Comparison of ENCODE assay signal across 1 cellular context in the genomic region with DNA sequence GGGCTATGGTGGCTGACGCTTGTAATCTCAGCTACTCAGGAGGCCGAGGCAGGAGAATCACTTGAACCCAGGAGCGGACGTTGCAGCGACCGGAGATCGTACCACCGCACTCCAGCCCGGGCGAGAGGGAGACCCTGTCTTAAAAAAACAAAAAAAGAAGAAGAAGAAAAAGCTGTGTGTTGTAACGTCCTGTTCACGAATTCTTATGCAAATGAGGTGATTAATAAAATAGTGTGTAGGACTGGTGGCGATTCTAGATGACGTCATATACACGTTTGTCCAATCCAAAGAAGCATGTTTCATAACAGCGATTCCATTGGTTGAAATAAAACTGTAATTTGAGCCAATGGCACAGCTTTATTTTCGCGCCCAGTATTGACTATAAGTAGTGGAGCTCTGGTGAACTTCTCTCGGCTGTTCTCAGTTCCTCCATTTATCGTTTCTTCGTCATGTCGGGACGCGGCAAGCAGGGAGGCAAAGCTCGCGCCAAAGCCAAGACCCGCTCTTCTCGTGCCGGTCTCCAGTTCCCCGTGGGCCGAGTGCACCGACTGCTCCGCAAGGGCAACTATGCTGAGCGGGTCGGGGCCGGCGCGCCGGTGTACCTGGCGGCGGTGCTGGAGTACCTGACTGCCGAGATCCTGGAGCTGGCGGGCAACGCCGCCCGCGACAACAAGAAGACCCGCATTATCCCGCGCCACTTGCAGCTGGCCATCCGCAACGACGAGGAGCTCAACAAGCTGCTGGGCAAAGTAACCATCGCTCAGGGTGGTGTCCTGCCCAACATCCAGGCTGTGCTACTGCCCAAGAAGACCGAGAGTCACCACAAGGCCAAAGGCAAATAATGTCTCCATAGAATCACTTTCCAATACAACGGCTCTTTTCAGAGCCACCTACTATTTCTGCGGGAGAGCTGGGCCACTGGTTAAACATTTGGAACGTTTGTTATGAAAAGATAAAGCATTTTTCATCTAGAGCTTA.
A peak's percentile ranks its signal among the peaks of the same experiment; 100 is the strongest.
TF ChIP-seq lines count a peak whose summit lies in the region.

No MANE protein-coding gene starts in this region.

TF ChIP-seq in endothelial cell of umbilical vein, 7 proteins besides CTCF, POLR2A, EP300 and RAD21 (continued from another document):
- TF ChIP-seq JUN (IDR thresholded peaks at IDR 0.05; ENCODE audit: borderline replicate concordance, insufficient read depth, insufficient read length, low read depth) (peak; percentile 100), MYC (IDR thresholded peaks at IDR 0.05; ENCODE audit: low read depth, low read length) (no peak), POLR2AphosphoS5 (IDR thresholded peaks at IDR 0.05; ENCODE audit: insufficient read depth, low read depth, low read length) (peak; percentile 68), GATA2 (IDR thresholded peaks at IDR 0.05; ENCODE audit: insufficient read depth, insufficient read length, low read depth, low read length) (no peak)
- TF ChIP-seq, protein P1, sequence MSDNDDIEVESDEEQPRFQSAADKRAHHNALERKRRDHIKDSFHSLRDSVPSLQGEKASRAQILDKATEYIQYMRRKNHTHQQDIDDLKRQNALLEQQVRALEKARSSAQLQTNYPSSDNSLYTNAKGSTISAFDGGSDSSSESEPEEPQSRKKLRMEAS (IDR thresholded peaks at IDR 0.05; ENCODE audit: insufficient read depth, insufficient read length), result no peak
